7 cellular contexts compared by ENCODE assay signal in genomic region chr17:44217738-44218343, GRCh38. TPM values are rescaled to one million over a fixed set of nuclear protein-coding genes. Genes with fewer than 3 reads are reported as not detected.
DNase-seq lines count a peak whose midpoint lies in the region; ATAC-seq and TF ChIP-seq lines count a peak whose summit lies in the region.

No MANE protein-coding gene starts in this region.

- H3K27me3 ChIP-seq in WERI-Rb-1 (ENCODE audit: insufficient read depth, low read depth, severe bottlenecking) (no peaks in the 10 kb centered on the region), right atrium auricular region (no peaks in the 10 kb centered on the region)

- H3K27ac ChIP-seq in WERI-Rb-1 (peak overlapping the region; percentile 99), right atrium auricular region (peak overlapping the region; percentile 98 to 99)

- no peaks in the 10 kb centered on the region for H3K27me3 Mint-ChIP-seq in stimulated activated memory B cell treated with anti-CD40 and anti-IgM and Interleukin-4, amounts not matched to agents 10 μg/mL and 1 μg/mL and 100 μg/mL, for 72 hours

- peaks cover 59% of the 10 kb centered on the region for H3K4me1 Mint-ChIP-seq in stimulated activated memory B cell treated with anti-CD40 and anti-IgM and Interleukin-4, amounts not matched to agents 10 μg/mL and 1 μg/mL and 100 μg/mL, for 72 hours

- TF ChIP-seq CTCF in HFF-Myc (IDR thresholded peaks at IDR 0.05; ENCODE audit: low read depth, low read length, missing control alignments) (no peak), WERI-Rb-1 (IDR thresholded peaks at IDR 0.05; ENCODE audit: low read depth, low read length) (no peak), right atrium auricular region (IDR thresholded peaks at IDR 0.05) (no peak)

- H3K9me3 ChIP-seq in WERI-Rb-1 (ENCODE audit: severe bottlenecking) (no peaks in the 10 kb centered on the region), right atrium auricular region (no peaks in the 10 kb centered on the region)

- H3K9me3 Mint-ChIP-seq in stimulated activated memory B cell treated with anti-CD40 and anti-IgM and Interleukin-4, amounts not matched to agents 10 μg/mL and 1 μg/mL and 100 μg/mL, for 72 hours = no peaks in the 10 kb centered on the region

- H3K4me3 ChIP-seq in HFF-Myc (replicated peaks; ENCODE audit: low read depth, low read length) (peak overlapping the region; percentile 79), WERI-Rb-1 (ENCODE audit: low read depth, low read length) (peak overlapping the region; percentile 65), right atrium auricular region (peak overlapping the region; percentile 91 to 92)

- H3K36me3 ChIP-seq in WERI-Rb-1 = peaks cover 58% of the 10 kb centered on the region
- peaks cover 32% of the 10 kb centered on the region for H3K36me3 ChIP-seq in right atrium auricular region

- peaks cover 41% of the 10 kb centered on the region for H3K36me3 Mint-ChIP-seq in stimulated activated memory B cell treated with anti-CD40 and anti-IgM and Interleukin-4, amounts not matched to agents 10 μg/mL and 1 μg/mL and 100 μg/mL, for 72 hours

- H3K4me1 ChIP-seq in right atrium auricular region = peaks cover 3 to 31% of the 10 kb centered on the region in 2 donors

- DNase-seq in HFF-Myc (ENCODE audit: extremely low read depth, low read depth) (no peak), WERI-Rb-1 (no peak), right atrium auricular region (ENCODE audit: low spot score) (no peak), OCI-M2 (lab: John Stamatoyannopoulos, UW; ENCODE audit: unreplicated experiment) (no peak)
- no peak for DNase-seq in NK-92 treated with Interleukin-12 subunit alpha and Interleukin-12 subunit beta, amount 100 ng/mL, for 24 hours (lab: John Stamatoyannopoulos, UW)
- DNase-seq in stimulated activated CD8-positive, alpha-beta memory T cell treated with anti-CD3 and anti-CD28 coated beads, Interleukin-4, amount 100 ng/mL, for 48 hours = no peak

- peak overlapping the region; percentile 79 for H3K27ac Mint-ChIP-seq in stimulated activated memory B cell treated with anti-CD40 and anti-IgM and Interleukin-4, amounts not matched to agents 10 μg/mL and 1 μg/mL and 100 μg/mL, for 72 hours

- ATAC-seq in stimulated activated memory B cell treated with anti-CD40 and anti-IgM and Interleukin-4, amounts not matched to agents 10 μg/mL and 1 μg/mL and 100 μg/mL, for 72 hours = no peak

- H3K4me3 Mint-ChIP-seq in stimulated activated memory B cell treated with anti-CD40 and anti-IgM and Interleukin-4, amounts not matched to agents 10 μg/mL and 1 μg/mL and 100 μg/mL, for 72 hours = peak overlapping the region; percentile 89

RNA-seq across cellular contexts. Expression of gene UBTF, which starts 1.6 kb away (rescaled TPM):
- total RNA-seq in right atrium auricular region = 10 to 100 TPM; 39.3 to 42.3 TPM

RNA-seq across cellular contexts. Expression of gene ATXN7L3, which starts 18.2 kb away (rescaled TPM):
- 10 to 100 TPM; 24.5 to 38.9 TPM for total RNA-seq in right atrium auricular region

RNA-seq across cellular contexts. Expression of gene TMUB2, which starts 31.1 kb away (rescaled TPM):
- 10 to 100 TPM; 26.4 to 26.6 TPM for total RNA-seq in right atrium auricular region

RNA-seq across cellular contexts. Expression of gene ASB16, which starts 47.3 kb away (rescaled TPM):
- total RNA-seq in right atrium auricular region = 1 to 10 TPM; 8.3 TPM

RNA-seq across cellular contexts. Expression of gene SLC4A1, which starts 50.1 kb away (rescaled TPM):
- 1 to 10 TPM in 1 of 2 donors, under 1 TPM in 1; 0.47 to 1.1 TPM for total RNA-seq in right atrium auricular region
